Comparison of ENCODE assay signal across 1 cellular context in the genomic region with DNA sequence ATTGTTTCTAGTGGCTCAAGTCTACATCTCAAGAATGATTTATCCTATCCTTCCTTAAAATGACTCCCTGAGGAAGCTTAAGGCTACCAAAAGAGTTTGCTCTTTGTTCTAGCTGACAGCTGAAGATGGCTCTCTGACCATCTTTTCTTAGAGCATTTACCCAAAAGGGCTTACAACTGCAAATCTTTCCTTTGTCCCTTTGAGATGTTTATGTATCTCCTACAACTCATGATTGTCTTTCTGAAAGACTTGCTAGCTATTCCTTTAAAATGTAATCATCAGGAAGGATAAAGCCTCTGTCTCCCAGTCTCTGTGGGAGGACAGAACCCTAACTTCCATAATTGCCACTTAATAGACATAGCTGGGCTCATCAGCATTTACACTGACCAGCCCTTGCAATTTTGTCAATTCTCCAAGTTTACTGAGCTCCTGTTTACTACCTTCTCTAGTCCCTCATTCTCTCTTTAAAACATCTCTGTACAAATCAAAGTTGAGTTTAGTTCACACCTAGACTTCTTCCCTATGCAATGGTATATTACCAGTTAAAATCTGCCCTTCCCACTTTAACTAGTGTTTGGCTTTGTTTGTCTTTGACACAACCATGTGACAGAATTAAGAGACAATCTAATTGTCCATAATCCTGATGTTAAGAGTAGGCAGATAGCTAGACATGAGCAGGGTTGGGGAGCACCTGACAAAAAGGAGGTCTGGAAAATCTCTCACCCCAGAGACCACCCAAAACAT.
TF ChIP-seq lines count a peak whose summit lies in the region.

No MANE protein-coding gene starts in this region.

TF ChIP-seq in WTC11, 78 proteins besides CTCF, POLR2A, EP300 and RAD21 (continued from another document):
- TF ChIP-seq ZNF219 (CRISPR knock-in tag; IDR thresholded peaks at IDR 0.05; ENCODE audit: borderline replicate concordance) (no peak), JAZF1 (CRISPR knock-in tag; IDR thresholded peaks at IDR 0.05) (no peak), GABPB1 (CRISPR knock-in tag; IDR thresholded peaks at IDR 0.05) (no peak)
- TF ChIP-seq, protein P1, sequence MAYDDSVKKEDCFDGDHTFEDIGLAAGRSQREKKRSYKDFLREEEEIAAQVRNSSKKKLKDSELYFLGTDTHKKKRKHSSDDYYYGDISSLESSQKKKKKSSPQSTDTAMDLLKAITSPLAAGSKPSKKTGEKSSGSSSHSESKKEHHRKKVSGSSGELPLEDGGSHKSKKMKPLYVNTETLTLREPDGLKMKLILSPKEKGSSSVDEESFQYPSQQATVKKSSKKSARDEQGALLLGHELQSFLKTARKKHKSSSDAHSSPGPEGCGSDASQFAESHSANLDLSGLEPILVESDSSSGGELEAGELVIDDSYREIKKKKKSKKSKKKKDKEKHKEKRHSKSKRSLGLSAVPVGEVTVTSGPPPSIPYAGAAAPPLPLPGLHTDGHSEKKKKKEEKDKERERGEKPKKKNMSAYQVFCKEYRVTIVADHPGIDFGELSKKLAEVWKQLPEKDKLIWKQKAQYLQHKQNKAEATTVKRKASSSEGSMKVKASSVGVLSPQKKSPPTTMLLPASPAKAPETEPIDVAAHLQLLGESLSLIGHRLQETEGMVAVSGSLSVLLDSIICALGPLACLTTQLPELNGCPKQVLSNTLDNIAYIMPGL (CRISPR knock-in tag; IDR thresholded peaks at IDR 0.05): no peak
- TF ChIP-seq, protein P2, sequence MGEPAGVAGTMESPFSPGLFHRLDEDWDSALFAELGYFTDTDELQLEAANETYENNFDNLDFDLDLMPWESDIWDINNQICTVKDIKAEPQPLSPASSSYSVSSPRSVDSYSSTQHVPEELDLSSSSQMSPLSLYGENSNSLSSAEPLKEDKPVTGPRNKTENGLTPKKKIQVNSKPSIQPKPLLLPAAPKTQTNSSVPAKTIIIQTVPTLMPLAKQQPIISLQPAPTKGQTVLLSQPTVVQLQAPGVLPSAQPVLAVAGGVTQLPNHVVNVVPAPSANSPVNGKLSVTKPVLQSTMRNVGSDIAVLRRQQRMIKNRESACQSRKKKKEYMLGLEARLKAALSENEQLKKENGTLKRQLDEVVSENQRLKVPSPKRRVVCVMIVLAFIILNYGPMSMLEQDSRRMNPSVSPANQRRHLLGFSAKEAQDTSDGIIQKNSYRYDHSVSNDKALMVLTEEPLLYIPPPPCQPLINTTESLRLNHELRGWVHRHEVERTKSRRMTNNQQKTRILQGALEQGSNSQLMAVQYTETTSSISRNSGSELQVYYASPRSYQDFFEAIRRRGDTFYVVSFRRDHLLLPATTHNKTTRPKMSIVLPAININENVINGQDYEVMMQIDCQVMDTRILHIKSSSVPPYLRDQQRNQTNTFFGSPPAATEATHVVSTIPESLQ (CRISPR knock-in tag; IDR thresholded peaks at IDR 0.05): no peak
